ENCODE assay signal across 13 cellular contexts in genomic region chr3:123385072-123385471, GRCh38.
DNase-seq lines count a peak whose midpoint lies in the region; ATAC-seq and TF ChIP-seq lines count a peak whose summit lies in the region.
"Had no signal": no experiment of that assay in that cellular context is flagged by ENCODE, and none has a peak within 500 bp of the region (broad histone marks: within the 10 kb centered on the region; RNA-seq: fewer than 3 reads in every experiment).

No MANE protein-coding gene starts in this region.

- no peaks in the 10 kb centered on the region for H3K9me2 ChIP-seq in Karpas-422 (replicated peaks; ENCODE audit: insufficient read depth, low read length)

- TF ChIP-seq CTCF in choroid plexus epithelial cell (conservative IDR thresholded peaks at IDR 0.05; ENCODE audit: low read depth, low read length) = no peak

- H3K27ac ChIP-seq in temporal lobe (ENCODE audit: low read depth, low read length) (peak overlapping the region; percentile 30), Karpas-422 (ENCODE audit: low read length) (no peak overlapping the region)
- H3K27ac ChIP-seq: KMS-11 had no signal

- no peaks in the 10 kb centered on the region for H3K27me3 ChIP-seq in Karpas-422 (ENCODE audit: low read length)

- peak; percentile 31 for ATAC-seq in left lobe of liver
- ATAC-seq: stimulated activated memory B cell treated with anti-CD40 and anti-IgM and Interleukin-4, amounts not matched to agents 10 μg/mL and 1 μg/mL and 100 μg/mL, for 72 hours had no signal

- H3K4me2 ChIP-seq in Karpas-422 (ENCODE audit: low read depth, low read length, poor library complexity, severe bottlenecking) = no peak overlapping the region
- H3K4me2 ChIP-seq: KMS-11 had no signal

- DNase-seq in NCI-H2171 (lab: John Stamatoyannopoulos, UW) (peak; percentile 77), choroid plexus epithelial cell (ENCODE audit: low read depth) (peak; percentile 46), left lobe of liver (ENCODE audit: low spot score) (no peak), NCI-H2196 treated with DMSO at 0.1 percent for 48 hours (lab: John Stamatoyannopoulos, UW; ENCODE audit: unreplicated experiment) (no peak), Karpas-422 (no peak), GDM1 (lab: John Stamatoyannopoulos, UW) (no peak)
- DNase-seq: activated naive CD8-positive, alpha-beta T cell treated with anti-CD3 and anti-CD28 coated beads for 36 hours; dermis blood vessel endothelial cell; NCI-H2081; stimulated activated CD4-positive, alpha-beta T cell treated with anti-CD3 and anti-CD28 coated beads, Interleukin-4, amount 100 ng/mL, for 4 hours had no signal

- H3K79me2 ChIP-seq in Karpas-422 (ENCODE audit: low read length) = no peaks in the 10 kb centered on the region

- no peaks in the 10 kb centered on the region for H4K20me1 ChIP-seq in Karpas-422 (ENCODE audit: insufficient read depth, low read depth, low read length)

- no peaks in the 10 kb centered on the region for H3K36me3 ChIP-seq in Karpas-422 (ENCODE audit: insufficient read depth, low read length)

- no peak overlapping the region for H2AFZ ChIP-seq in Karpas-422 (ENCODE audit: low read length)

- no peak overlapping the region for H3K9ac ChIP-seq in Karpas-422 (ENCODE audit: low read length)
- H3K9ac ChIP-seq: KMS-11 had no signal

- H3K9me3 ChIP-seq in Karpas-422 (ENCODE audit: low read length) = no peaks in the 10 kb centered on the region

- no peaks in the 10 kb centered on the region for H3K4me1 ChIP-seq in Karpas-422 (ENCODE audit: low read length)

- H3K4me3 ChIP-seq in choroid plexus epithelial cell (ENCODE audit: low read depth, low read length) (no peak overlapping the region), Karpas-422 (ENCODE audit: low read length) (no peak overlapping the region)

Comparison
In these comparisons a context has a peak if more than half of its experiments do, and no peak if none do; other contexts are left out.
1. DNase-seq: peak in NCI-H2171 (single experiment) and choroid plexus epithelial cell (single experiment); none in left lobe of liver (single experiment), NCI-H2196 treated with DMSO at 0.1 percent for 48 hours (single experiment), Karpas-422 (single experiment) and GDM1 (single experiment).